ENCODE assay signal across 1 cellular context in genomic region chr3:61875488-61875887, GRCh38.
TF ChIP-seq lines count a peak whose summit lies in the region.

No MANE protein-coding gene starts in this region.

TF ChIP-seq in GM23338, 12 proteins besides CTCF, POLR2A, EP300 and RAD21:
- no peak for TF ChIP-seq REST (IDR thresholded peaks at IDR 0.05; ENCODE audit: unreplicated experiment)
- no peak for TF ChIP-seq EZH2phosphoT487 (IDR thresholded peaks at IDR 0.05; ENCODE audit: unreplicated experiment)
- no peak for TF ChIP-seq ZNF462 (CRISPR knock-in tag; IDR thresholded peaks at IDR 0.05)
- no peak for TF ChIP-seq JUNB (IDR thresholded peaks at IDR 0.05; ENCODE audit: unreplicated experiment)
- no peak for TF ChIP-seq CREB1 (CRISPR knock-in tag; IDR thresholded peaks at IDR 0.05; ENCODE audit: low read depth)
- no peak for TF ChIP-seq ZNF114 (CRISPR knock-in tag; IDR thresholded peaks at IDR 0.05)
- TF ChIP-seq POLR2AphosphoS5 (IDR thresholded peaks at IDR 0.05; ENCODE audit: low read depth), result no peak
- no peak for TF ChIP-seq ZNF331 (CRISPR knock-in tag; IDR thresholded peaks at IDR 0.05; ENCODE audit: low read depth)
- TF ChIP-seq ETS1 (IDR thresholded peaks at IDR 0.05), result no peak
- TF ChIP-seq STAT1 (IDR thresholded peaks at IDR 0.05; ENCODE audit: unreplicated experiment), result no peak
- no peak for TF ChIP-seq EZH2 (IDR thresholded peaks at IDR 0.05; ENCODE audit: low read depth, unreplicated experiment)
- TF ChIP-seq NANOG (IDR thresholded peaks at IDR 0.05; ENCODE audit: borderline replicate concordance), result no peak
